7 cellular contexts compared by ENCODE assay signal in the genomic region with DNA sequence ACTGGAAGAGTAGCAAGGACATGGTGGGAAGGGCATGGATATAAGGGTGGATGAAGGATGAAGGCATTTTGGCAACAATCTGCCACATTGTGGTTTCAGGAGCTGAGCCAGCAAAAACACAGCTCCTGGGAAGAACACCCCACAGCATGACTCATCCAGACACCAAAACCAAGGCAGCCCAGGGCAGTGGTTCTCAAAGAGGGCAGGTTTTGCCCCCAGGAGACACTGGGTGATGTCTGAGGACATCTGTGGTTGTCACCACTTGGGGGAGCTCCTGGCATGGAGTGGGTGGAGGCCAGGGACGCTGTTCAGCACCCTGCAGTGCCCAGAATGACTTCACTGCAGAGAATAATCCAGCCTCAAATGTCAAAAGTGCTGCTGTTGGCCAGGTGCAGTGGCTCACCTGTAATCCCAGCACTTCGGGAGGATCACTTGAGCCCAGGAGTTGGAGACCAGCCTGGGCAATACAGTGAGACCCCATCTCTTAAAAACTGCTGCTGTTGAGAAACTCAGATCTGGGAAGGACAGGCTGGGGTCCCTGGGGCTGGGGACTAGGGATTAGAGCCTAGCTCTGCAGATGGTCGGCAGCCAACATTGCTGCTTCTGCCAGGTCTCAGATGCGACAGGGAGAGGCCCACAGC. TPM values are rescaled to one million over a fixed set of nuclear protein-coding genes. Genes with fewer than 3 reads are reported as not detected.
DNase-seq lines count a peak whose midpoint lies in the region; ATAC-seq, FAIRE-seq and TF ChIP-seq lines count a peak whose summit lies in the region.

No MANE protein-coding gene starts in this region.

- H3K4me1 Mint-ChIP-seq in WTC11: no peaks in the 10 kb centered on the region
- peaks cover 20% of the 10 kb centered on the region for H3K4me1 Mint-ChIP-seq in stimulated activated memory B cell treated with anti-CD40 and anti-IgM and Interleukin-4, amounts not matched to agents 10 μg/mL and 1 μg/mL and 100 μg/mL, for 72 hours

- H3K4me3 ChIP-seq in foreskin fibroblast (ENCODE audit: low read depth in 1 of 2, low read length in 2 of 2): no peak overlapping the region

- H3K36me3 Mint-ChIP-seq in WTC11: peaks cover 44% of the 10 kb centered on the region
- peaks cover 5% of the 10 kb centered on the region for H3K36me3 Mint-ChIP-seq in stimulated activated memory B cell treated with anti-CD40 and anti-IgM and Interleukin-4, amounts not matched to agents 10 μg/mL and 1 μg/mL and 100 μg/mL, for 72 hours

- no peak overlapping the region for H3K4me3 Mint-ChIP-seq in WTC11
- H3K4me3 Mint-ChIP-seq in stimulated activated memory B cell treated with anti-CD40 and anti-IgM and Interleukin-4, amounts not matched to agents 10 μg/mL and 1 μg/mL and 100 μg/mL, for 72 hours: no peak overlapping the region

- H3K9me3 Mint-ChIP-seq in WTC11: peaks cover 35% of the 10 kb centered on the region
- peaks cover 6% of the 10 kb centered on the region for H3K9me3 Mint-ChIP-seq in stimulated activated memory B cell treated with anti-CD40 and anti-IgM and Interleukin-4, amounts not matched to agents 10 μg/mL and 1 μg/mL and 100 μg/mL, for 72 hours

- no peak overlapping the region for H3K27ac Mint-ChIP-seq in WTC11
- H3K27ac Mint-ChIP-seq in stimulated activated memory B cell treated with anti-CD40 and anti-IgM and Interleukin-4, amounts not matched to agents 10 μg/mL and 1 μg/mL and 100 μg/mL, for 72 hours: no peak overlapping the region

- TF ChIP-seq CTCF in WTC11 (IDR thresholded peaks at IDR 0.05) (no peak), foreskin fibroblast (IDR thresholded peaks at IDR 0.05; ENCODE audit: low read depth, low read length) (no peak)

- FAIRE-seq in HTR-8/SVneo (lab: Jason Lieb, UNC) (peak; percentile 77), urothelium cell line (lab: Jason Lieb, UNC) (no peak)

- DNase-seq in EL (peak; percentile 94), HTR-8/SVneo (ENCODE audit: insufficient read length, low spot score) (peak; percentile 87), WTC11 (ENCODE audit: low spot score) (peak; percentile 31), foreskin fibroblast (peak; percentile 69 to 87), urothelium cell line (ENCODE audit: low spot score) (peak; percentile 69), C1 segment of cervical spinal cord (lab: John Stamatoyannopoulos, UW) (no peak)

- POLR2A ChIA-PET in WTC11 (lab: Charles Lee): interaction anchor here (0.6 kb wide), 1 partner anchor 228 kb away, joined by 6 read pairs; no protein-coding TSS in a partner anchor

- no peak for ATAC-seq in WTC11
- no peak for ATAC-seq in stimulated activated memory B cell treated with anti-CD40 and anti-IgM and Interleukin-4, amounts not matched to agents 10 μg/mL and 1 μg/mL and 100 μg/mL, for 72 hours

- peaks cover 11% of the 10 kb centered on the region for H3K27me3 Mint-ChIP-seq in WTC11 (ENCODE audit: low read depth)
- no peaks in the 10 kb centered on the region for H3K27me3 Mint-ChIP-seq in stimulated activated memory B cell treated with anti-CD40 and anti-IgM and Interleukin-4, amounts not matched to agents 10 μg/mL and 1 μg/mL and 100 μg/mL, for 72 hours

- CTCF ChIA-PET in WTC11 (lab: Charles Lee): interaction anchor here (0.6 to 1.6 kb wide), 4 partner anchors 28 to 287 kb away, joined by 3 to 7 read pairs (median 3); partner anchors contain the start of genes ATCAY and PIAS4

TF ChIP-seq in WTC11, 78 proteins besides CTCF, POLR2A, EP300 and RAD21:
- TF ChIP-seq, protein P1, sequence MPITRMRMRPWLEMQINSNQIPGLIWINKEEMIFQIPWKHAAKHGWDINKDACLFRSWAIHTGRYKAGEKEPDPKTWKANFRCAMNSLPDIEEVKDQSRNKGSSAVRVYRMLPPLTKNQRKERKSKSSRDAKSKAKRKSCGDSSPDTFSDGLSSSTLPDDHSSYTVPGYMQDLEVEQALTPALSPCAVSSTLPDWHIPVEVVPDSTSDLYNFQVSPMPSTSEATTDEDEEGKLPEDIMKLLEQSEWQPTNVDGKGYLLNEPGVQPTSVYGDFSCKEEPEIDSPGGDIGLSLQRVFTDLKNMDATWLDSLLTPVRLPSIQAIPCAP (CRISPR knock-in tag; IDR thresholded peaks at IDR 0.05): no peak
- peak; percentile 60; the same call in 1 of the 2 replicates for TF ChIP-seq ZNF121 (CRISPR knock-in tag; IDR thresholded peaks at IDR 0.05)

RNA-seq across cellular contexts. Expression of gene ZFR2, which starts 16.1 kb away (rescaled TPM):
- total RNA-seq in WTC11 (2021): 17.5 to 25.5 TPM (median 22.6 TPM) in 3 replicates

RNA-seq across cellular contexts. Expression of gene ATCAY, which starts 27.8 kb away (rescaled TPM):
- total RNA-seq in WTC11 (2021): 21.1 to 23.5 TPM (median 21.3 TPM) in 3 replicates

Comparison
In these comparisons a context has a peak if more than half of its experiments do, and no peak if none do; other contexts are left out.
1. DNase-seq: peak in EL (single experiment), HTR-8/SVneo (single experiment), WTC11 (single experiment), foreskin fibroblast (2 of 2) and urothelium cell line (single experiment); none in C1 segment of cervical spinal cord (0 of 14).